1 cellular context compared by ENCODE assay signal in genomic region chr16:68372806-68373205, GRCh38.
TF ChIP-seq lines count a peak whose summit lies in the region.

No MANE protein-coding gene starts in this region.

TF ChIP-seq in SK-N-SH, 30 proteins besides CTCF, POLR2A, EP300 and RAD21 (continued from another document):
- TF ChIP-seq, protein P1, sequence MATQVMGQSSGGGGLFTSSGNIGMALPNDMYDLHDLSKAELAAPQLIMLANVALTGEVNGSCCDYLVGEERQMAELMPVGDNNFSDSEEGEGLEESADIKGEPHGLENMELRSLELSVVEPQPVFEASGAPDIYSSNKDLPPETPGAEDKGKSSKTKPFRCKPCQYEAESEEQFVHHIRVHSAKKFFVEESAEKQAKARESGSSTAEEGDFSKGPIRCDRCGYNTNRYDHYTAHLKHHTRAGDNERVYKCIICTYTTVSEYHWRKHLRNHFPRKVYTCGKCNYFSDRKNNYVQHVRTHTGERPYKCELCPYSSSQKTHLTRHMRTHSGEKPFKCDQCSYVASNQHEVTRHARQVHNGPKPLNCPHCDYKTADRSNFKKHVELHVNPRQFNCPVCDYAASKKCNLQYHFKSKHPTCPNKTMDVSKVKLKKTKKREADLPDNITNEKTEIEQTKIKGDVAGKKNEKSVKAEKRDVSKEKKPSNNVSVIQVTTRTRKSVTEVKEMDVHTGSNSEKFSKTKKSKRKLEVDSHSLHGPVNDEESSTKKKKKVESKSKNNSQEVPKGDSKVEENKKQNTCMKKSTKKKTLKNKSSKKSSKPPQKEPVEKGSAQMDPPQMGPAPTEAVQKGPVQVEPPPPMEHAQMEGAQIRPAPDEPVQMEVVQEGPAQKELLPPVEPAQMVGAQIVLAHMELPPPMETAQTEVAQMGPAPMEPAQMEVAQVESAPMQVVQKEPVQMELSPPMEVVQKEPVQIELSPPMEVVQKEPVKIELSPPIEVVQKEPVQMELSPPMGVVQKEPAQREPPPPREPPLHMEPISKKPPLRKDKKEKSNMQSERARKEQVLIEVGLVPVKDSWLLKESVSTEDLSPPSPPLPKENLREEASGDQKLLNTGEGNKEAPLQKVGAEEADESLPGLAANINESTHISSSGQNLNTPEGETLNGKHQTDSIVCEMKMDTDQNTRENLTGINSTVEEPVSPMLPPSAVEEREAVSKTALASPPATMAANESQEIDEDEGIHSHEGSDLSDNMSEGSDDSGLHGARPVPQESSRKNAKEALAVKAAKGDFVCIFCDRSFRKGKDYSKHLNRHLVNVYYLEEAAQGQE (IDR thresholded peaks at IDR 0.05; ENCODE audit: low read depth, low read length), result no peak
- no peak for TF ChIP-seq JUND (IDR thresholded peaks at IDR 0.05)
